ENCODE assay signal across 9 cellular contexts in the genomic region with DNA sequence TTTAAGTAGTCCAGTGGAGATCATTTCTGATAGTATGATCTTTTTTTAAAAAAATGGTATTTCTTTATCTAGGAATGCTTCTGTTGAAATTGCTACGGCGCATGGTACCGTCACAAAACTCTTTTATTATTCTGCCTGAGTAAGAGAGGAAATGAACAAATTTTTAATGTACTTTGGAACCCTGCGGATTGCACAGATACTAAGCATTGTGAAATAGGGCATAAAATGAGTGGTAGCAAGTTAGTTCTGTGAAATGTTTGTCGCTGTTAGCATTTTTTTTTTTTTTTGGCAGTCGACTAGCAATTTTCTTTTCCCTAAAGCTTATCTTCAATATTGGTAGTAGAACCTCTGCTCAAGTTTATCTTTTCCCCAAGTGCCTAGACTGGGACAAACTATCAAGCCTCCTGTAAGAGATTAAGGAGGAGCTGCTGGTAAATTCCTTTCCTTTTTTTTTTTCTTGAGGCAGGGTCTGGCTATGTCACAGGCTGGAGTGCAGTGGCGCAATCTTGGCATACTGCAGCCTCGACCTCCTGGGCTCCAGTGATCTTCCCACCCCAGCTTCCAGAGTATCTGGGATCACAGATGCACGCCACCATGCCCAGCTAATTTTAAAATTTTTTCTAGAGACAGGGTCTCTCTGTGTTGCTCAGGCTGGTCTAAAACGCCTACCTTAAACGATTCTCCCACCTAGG. TPM values are rescaled to one million over a fixed set of nuclear protein-coding genes. Genes with fewer than 3 reads are reported as not detected.
DNase-seq lines count a peak whose midpoint lies in the region; ATAC-seq and TF ChIP-seq lines count a peak whose summit lies in the region.
"Had no signal": no experiment of that assay in that cellular context is flagged by ENCODE, and none has a peak within 500 bp of the region (broad histone marks: within the 10 kb centered on the region; RNA-seq: fewer than 3 reads in every experiment).

No MANE protein-coding gene starts in this region.

- H3K36me3 Mint-ChIP-seq in immature natural killer cell, result no peaks in the 10 kb centered on the region

- DNase-seq in SIG-M5 treated with dmso at 0.1 percent for 504 hours (lab: John Stamatoyannopoulos, UW; ENCODE audit: unreplicated experiment), result peak; percentile 74
- DNase-seq in SIG-M5 (lab: John Stamatoyannopoulos, UW), result no peak
- DNase-seq in body of pancreas, result peak in 1 of 4 donors; percentile 28
- DNase-seq in immature natural killer cell, result no peak
- DNase-seq in thyroid gland, result no peak
- DNase-seq in retina, result no peak

- H3K4me1 Mint-ChIP-seq in immature natural killer cell, result peaks cover 15 to 27% of the 10 kb centered on the region in 2 donors

- TF ChIP-seq CTCF in body of pancreas (IDR thresholded peaks at IDR 0.05) (no peak), thyroid gland (IDR thresholded peaks at IDR 0.05) (no peak)

- H3K9me3 ChIP-seq in body of pancreas (no peaks in the 10 kb centered on the region), thyroid gland (no peaks in the 10 kb centered on the region)

- no peak for TF ChIP-seq POLR2A in body of pancreas (IDR thresholded peaks at IDR 0.05)
- no peak for TF ChIP-seq POLR2A in thyroid gland (IDR thresholded peaks at IDR 0.05)

- no peak overlapping the region for H3K27ac Mint-ChIP-seq in immature natural killer cell

- H3K4me3 ChIP-seq in body of pancreas (no peak overlapping the region), thyroid gland (replicated peaks in 1 of 3) (no peak overlapping the region)

- H3K4me1 ChIP-seq in body of pancreas, result peaks cover 23% of the 10 kb centered on the region
- H3K4me1 ChIP-seq in thyroid gland, result peaks cover 27 to 28% of the 10 kb centered on the region in 2 donors

- H3K36me3 ChIP-seq in body of pancreas (replicated peaks in 1 of 2; ENCODE audit: insufficient read depth in 1 of 2, low read depth in 2 of 2), result no peaks in the 10 kb centered on the region
- H3K36me3 ChIP-seq in thyroid gland, result no peaks in the 10 kb centered on the region

- H3K27me3 Mint-ChIP-seq in immature natural killer cell (ENCODE audit: low read depth in 3 of 3), result peaks cover 5 to 24% (median 7%) of the 10 kb centered on the region in 3 donors

- no peaks in the 10 kb centered on the region for H3K9me3 Mint-ChIP-seq in immature natural killer cell

- H3K27ac ChIP-seq in body of pancreas, result peak overlapping the region in 3 of 4 donors; percentile 88 to 89 (median 88)
- H3K27ac ChIP-seq in thyroid gland, result peak overlapping the region in 2 of 3 donors; percentile 32 to 76
- H3K27ac ChIP-seq: 22Rv1 had no signal

- WGBS in body of pancreas, 2 donors, result 60 to 71% methylated on average over 11 of the region's 11 CpGs
- WGBS in thyroid gland, 2 donors, result 78 to 83% methylated on average over 11 of the region's 11 CpGs

- intact Hi-C loops in body of pancreas (cut with DNase I), result no loop called here
- intact Hi-C loops in thyroid gland (cut with DNase I), result no loop called here

- H3K27me3 ChIP-seq in body of pancreas (no peaks in the 10 kb centered on the region), thyroid gland (no peaks in the 10 kb centered on the region)

- ATAC-seq in body of pancreas (no peak), GM19463 (IDR thresholded peaks at IDR 0.05; ENCODE audit: unreplicated experiment) (no peak), HG03108 (IDR thresholded peaks at IDR 0.05; ENCODE audit: unreplicated experiment) (no peak)

- H3K4me3 Mint-ChIP-seq in immature natural killer cell, result peak overlapping the region in 3 of 5 donors; percentile 87 to 90 (median 87)

RNA-seq across cellular contexts. Expression of a gene that starts 2.2 kb away (rescaled TPM):
- total RNA-seq in body of pancreas (10 to 100 TPM; 15.0 to 47.5 TPM), thyroid gland (10 to 100 TPM; 29.6 to 42.2 (median 41.1) TPM)
- polyA plus RNA-seq in immature natural killer cell, result under 1 TPM in 2 of 3 donors, not detected in 1; 0.50 to 0.57 TPM

RNA-seq across cellular contexts. Expression of a gene that starts 3.0 kb away (rescaled TPM):
- total RNA-seq in body of pancreas (10 to 100 TPM; 22.3 to 31.6 TPM), thyroid gland (10 to 100 TPM; 27.9 to 53.5 (median 33.9) TPM)
- 10 to 100 TPM; 28.8 to 50.2 (median 29.6) TPM for polyA plus RNA-seq in immature natural killer cell

RNA-seq across cellular contexts. Expression of a gene that starts 56.0 kb away (rescaled TPM):
- total RNA-seq in body of pancreas (1 to 10 TPM; 5.6 to 6.5 TPM), thyroid gland (10 to 100 TPM in 1 of 4 donors, 1 to 10 TPM in 3; 4.2 to 13.3 (median 6.7) TPM)
- 1 to 10 TPM; 2.3 to 3.7 (median 3.2) TPM for polyA plus RNA-seq in immature natural killer cell
